12 cellular contexts compared by ENCODE assay signal in the genomic region with DNA sequence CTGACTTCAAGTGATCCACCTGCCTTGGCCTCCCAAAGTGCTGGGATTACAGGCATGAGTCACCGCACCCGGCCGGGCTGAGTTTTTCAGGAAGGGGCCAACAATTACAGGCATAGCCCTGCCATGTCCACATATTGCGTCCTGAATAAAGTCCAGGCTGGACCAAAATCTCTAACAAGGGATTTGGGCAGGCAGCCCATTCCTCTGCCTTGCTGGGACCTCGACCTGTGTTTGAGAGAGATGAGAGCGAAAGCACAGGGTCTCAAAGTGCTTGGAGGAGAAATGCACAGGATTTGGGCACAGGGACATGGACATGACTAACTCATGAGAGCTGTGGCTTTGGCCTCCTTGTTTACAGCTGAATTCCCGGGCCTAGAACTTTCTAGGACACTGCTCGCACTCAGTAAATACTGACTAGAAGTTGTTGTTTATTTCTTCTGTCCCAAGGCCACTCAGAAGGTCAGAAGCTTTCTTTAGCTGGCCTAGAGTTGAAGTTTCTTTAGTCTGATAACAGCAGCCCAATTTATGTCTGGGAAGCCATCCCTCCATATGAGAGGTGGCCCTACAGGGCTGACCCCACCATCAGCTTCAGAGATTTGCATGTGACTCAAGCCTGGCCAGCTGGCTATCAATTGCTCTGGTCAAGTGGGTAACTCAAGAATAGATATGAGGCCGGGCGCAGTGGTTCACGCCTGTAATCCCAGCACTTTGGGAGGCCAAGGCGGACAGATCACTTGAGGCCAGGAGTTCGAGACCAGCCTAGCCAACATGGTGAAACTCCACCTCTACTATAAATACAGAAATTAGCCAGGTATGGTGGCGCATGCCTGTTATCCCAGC. TPM values are rescaled to one million over a fixed set of nuclear protein-coding genes. Genes with fewer than 3 reads are reported as not detected.
DNase-seq lines count a peak whose midpoint lies in the region; ATAC-seq and TF ChIP-seq lines count a peak whose summit lies in the region.
"Had no signal": no experiment of that assay in that cellular context is flagged by ENCODE, and none has a peak within 500 bp of the region (broad histone marks: within the 10 kb centered on the region; RNA-seq: fewer than 3 reads in every experiment).

No MANE protein-coding gene starts in this region.

- H3K4me1 ChIP-seq in adrenal gland (replicated peaks in 1 of 2) (peaks cover 12 to 34% of the 10 kb centered on the region in 2 donors), mesodermal cell (ENCODE audit: control insufficient read depth, insufficient read depth, low read length, poor library complexity, severe bottlenecking) (no peaks in the 10 kb centered on the region), transverse colon (peaks cover 0 to 9% (median 0%) of the 10 kb centered on the region in 4 donors)
- H3K4me1 ChIP-seq: parathyroid adenoma had no signal

- H3K27me3 Mint-ChIP-seq in natural killer cell treated with Interleukin-12 subunit alpha and Interleukin-12 subunit beta and Interleukin-15 and Interleukin-18, amount 100 ng/mL, for 72 hours, result no peaks in the 10 kb centered on the region

- no peak overlapping the region for H3K27ac Mint-ChIP-seq in natural killer cell treated with Interleukin-12 subunit alpha and Interleukin-12 subunit beta and Interleukin-15 and Interleukin-18, amount 100 ng/mL, for 72 hours

- in situ Hi-C loops in transverse colon (cut with MboI; ENCODE audit: low pct_ligation_motif_present in 1 of 4, low pct_unique_long_range_greater_than_20kb in 1 of 4, low sequenced_read_pairs in 3 of 4), result no loop called here

- intact Hi-C loops in adrenal gland (cut with DNase I), result no loop called here
- intact Hi-C loops in transverse colon (cut with DNase I; ENCODE audit: low total_unique reads), result no loop called here

- H3K36me3 Mint-ChIP-seq in natural killer cell treated with Interleukin-12 subunit alpha and Interleukin-12 subunit beta and Interleukin-15 and Interleukin-18, amount 100 ng/mL, for 72 hours, result no peaks in the 10 kb centered on the region

- H3K27me3 ChIP-seq in adrenal gland (no peaks in the 10 kb centered on the region), transverse colon (no peaks in the 10 kb centered on the region)
- H3K27me3 ChIP-seq: uterus had no signal

- peak in 6 of 7 donors; percentile 43 to 66 (median 58) for DNase-seq in adrenal gland
- peak; percentile 33 for DNase-seq in fibroblast of gingiva (ENCODE audit: low read depth)
- DNase-seq in transverse colon, result peak; percentile 35
- DNase-seq in NCI-H2029 treated with DMSO at 0.1 percent for 48 hours (lab: John Stamatoyannopoulos, UW), result no peak
- no peak for DNase-seq in stimulated activated CD4-positive, alpha-beta T cell treated with anti-CD3 and anti-CD28 coated beads, Interleukin-4, amount 100 ng/mL, for 24 hours
- DNase-seq in natural killer cell treated with Interleukin-12 subunit alpha and Interleukin-12 subunit beta and Interleukin-15 and Interleukin-18, amount 100 ng/mL, for 72 hours (ENCODE audit: low spot score), result no peak
- DNase-seq: activated CD4-positive, alpha-beta T cell treated with anti-CD3 and anti-CD28 coated beads, Interleukin-2, amount 50 U/mL, for 48 hours; NCI-H2081 treated with DMSO at 0.1 percent for 48 hours; SHP77 treated with DMSO at 0.1 percent for 48 hours; uterus had no signal

- no peaks in the 10 kb centered on the region for H3K9me3 ChIP-seq in adrenal gland (replicated peaks in 1 of 3)
- H3K9me3 ChIP-seq in mesodermal cell (ENCODE audit: control insufficient read depth, low read length), result no peaks in the 10 kb centered on the region
- no peaks in the 10 kb centered on the region for H3K9me3 ChIP-seq in transverse colon
- H3K9me3 ChIP-seq: uterus had no signal

- no peak for TF ChIP-seq POLR2A in adrenal gland (IDR thresholded peaks at IDR 0.05)
- TF ChIP-seq POLR2A in transverse colon (IDR thresholded peaks at IDR 0.05), result no peak

- no peaks in the 10 kb centered on the region for H3K9me3 Mint-ChIP-seq in natural killer cell treated with Interleukin-12 subunit alpha and Interleukin-12 subunit beta and Interleukin-15 and Interleukin-18, amount 100 ng/mL, for 72 hours

- no peak for ATAC-seq in natural killer cell treated with Interleukin-12 subunit alpha and Interleukin-12 subunit beta and Interleukin-15 and Interleukin-18, amount 100 ng/mL, for 72 hours

- H3K36me3 ChIP-seq in adrenal gland (replicated peaks in 1 of 2) (no peaks in the 10 kb centered on the region), mesodermal cell (ENCODE audit: control insufficient read depth, insufficient read depth, low read length) (peaks cover 11% of the 10 kb centered on the region), transverse colon (no peaks in the 10 kb centered on the region)
- H3K36me3 ChIP-seq: uterus had no signal

- no peak for TF ChIP-seq CTCF in adrenal gland (IDR thresholded peaks at IDR 0.05)
- no peak for TF ChIP-seq CTCF in transverse colon (IDR thresholded peaks at IDR 0.05)

- no peaks in the 10 kb centered on the region for H3K4me1 Mint-ChIP-seq in natural killer cell treated with Interleukin-12 subunit alpha and Interleukin-12 subunit beta and Interleukin-15 and Interleukin-18, amount 100 ng/mL, for 72 hours (ENCODE audit: low read depth in 2 of 2)

- H3K4me3 ChIP-seq in adrenal gland (no peak overlapping the region), mesodermal cell (ENCODE audit: extremely low read depth, insufficient read depth, low read length, poor library complexity, severe bottlenecking) (no peak overlapping the region), transverse colon (no peak overlapping the region)
- H3K4me3 ChIP-seq: uterus had no signal

- WGBS in adrenal gland, 4 donors, result 48 to 61% (median 54%) methylated on average over 5 to 14 of the region's 14 CpGs
- WGBS in mesodermal cell (ENCODE audit: insufficient coverage in 2 of 2), 2 experiments, result 91 to 96% methylated on average over 12 to 14 of the region's 14 CpGs
- WGBS in transverse colon (ENCODE audit: low coverage in 1 of 2), 2 donors, result 69 to 90% methylated on average over 7 to 14 of the region's 14 CpGs

- H3K4me3 Mint-ChIP-seq in natural killer cell treated with Interleukin-12 subunit alpha and Interleukin-12 subunit beta and Interleukin-15 and Interleukin-18, amount 100 ng/mL, for 72 hours, result no peak overlapping the region

- TF ChIP-seq EP300 in transverse colon (IDR thresholded peaks at IDR 0.05; ENCODE audit: low read depth), result no peak

- H3K27ac ChIP-seq in adrenal gland (peak overlapping the region; percentile 1 to 85 (median 67)), mesodermal cell (ENCODE audit: low read depth, low read length, severe bottlenecking) (peak overlapping the region; percentile 13), transverse colon (peak overlapping the region; percentile 44 to 64 (median 54))
- H3K27ac ChIP-seq: parathyroid adenoma had no signal

RNA-seq across cellular contexts. Expression of gene CAMKK2, which starts 11.7 kb away (rescaled TPM):
- total RNA-seq in adrenal gland (10 to 100 TPM; 18.8 to 42.9 (median 31.4) TPM), transverse colon (100 to 1,000 TPM in 1 of 4 donors, 10 to 100 TPM in 3; 17.5 to 155 (median 47.7) TPM)
- polyA plus RNA-seq in adrenal gland, result 10 to 100 TPM; 12.8 to 20.5 (median 13.6) TPM
- 18.8 TPM for polyA plus RNA-seq in mesodermal cell (2013, experiment 1 of 2)
- polyA plus RNA-seq in mesodermal cell (2013, experiment 2 of 2), result 16.5 TPM
- total RNA-seq in natural killer cell treated with Interleukin-12 subunit alpha and Interleukin-12 subunit beta and Interleukin-15 and Interleukin-18, amount 100 ng/mL, for 72 hours, result 10 to 100 TPM; 24.7 to 48.4 TPM

Comparison
In these comparisons a context has a peak if more than half of its experiments do, and no peak if none do; other contexts are left out.
1. DNase-seq: peak in adrenal gland (6 of 7), fibroblast of gingiva (single experiment) and transverse colon (single experiment); none in NCI-H2029 treated with DMSO at 0.1 percent for 48 hours (single experiment), stimulated activated CD4-positive, alpha-beta T cell treated with anti-CD3 and anti-CD28 coated beads, Interleukin-4, amount 100 ng/mL, for 24 hours (single experiment) and natural killer cell treated with Interleukin-12 subunit alpha and Interleukin-12 subunit beta and Interleukin-15 and Interleukin-18, amount 100 ng/mL, for 72 hours (single experiment).
2. H3K27ac ChIP-seq: peak in every context shown above with its lines; median percentile 67 in adrenal gland; 54 in transverse colon; 13 in mesodermal cell.